ENCODE assay signal across 20 cellular contexts in the genomic region with DNA sequence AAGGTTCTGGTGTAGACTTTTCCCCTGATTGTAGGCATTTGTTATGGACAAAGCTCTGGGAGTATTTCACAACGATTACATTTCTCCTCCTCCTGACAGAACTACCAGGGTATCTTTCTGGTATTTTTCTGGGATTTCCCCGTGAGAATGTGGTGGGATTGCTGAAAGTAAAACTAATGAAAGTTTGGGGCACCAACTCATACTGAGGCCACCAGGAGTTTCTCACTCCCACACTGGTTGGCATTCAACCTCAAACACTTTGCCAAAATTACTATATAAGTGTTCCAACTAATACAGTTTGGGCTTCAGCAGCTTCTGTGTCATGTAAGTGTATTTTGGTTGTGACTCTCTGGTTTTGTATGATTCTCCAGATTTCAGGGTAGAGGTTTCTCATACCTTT.
DNase-seq lines count a peak whose midpoint lies in the region; ATAC-seq and TF ChIP-seq lines count a peak whose summit lies in the region.
"Had no signal": no experiment of that assay in that cellular context is flagged by ENCODE, and none has a peak within 500 bp of the region (broad histone marks: within the 10 kb centered on the region; RNA-seq: fewer than 3 reads in every experiment).

No MANE protein-coding gene starts in this region.

- peak; percentile 95 for ATAC-seq in HG02610 (IDR thresholded peaks at IDR 0.05; ENCODE audit: unreplicated experiment)
- ATAC-seq in CD4-positive, alpha-beta T cell (ENCODE audit: poor library complexity): no peak
- ATAC-seq: SK-N-SH treated with all-trans-retinoic acid at 6 μM for 48 hours had no signal

- intact Hi-C loops in CD4-positive, alpha-beta T cell (cut with DNase I, micrococcal nuclease): no loop called here

- no peaks in the 10 kb centered on the region for H3K27me3 ChIP-seq in CD4-positive, alpha-beta T cell (ENCODE audit: control insufficient read depth, insufficient read depth, low read length)
- H3K27me3 ChIP-seq: Peyer's patch had no signal

- CTCF ChIA-PET in CD4-positive, alpha-beta T cell (lab: Charles Lee): no interaction called here

- no peak overlapping the region for H3K27ac ChIP-seq in CD4-positive, alpha-beta T cell (ENCODE audit: low read depth, low read length)
- H3K27ac ChIP-seq: Peyer's patch had no signal

- no peaks in the 10 kb centered on the region for H3K9me3 Mint-ChIP-seq in CD4-positive, alpha-beta T cell
- H3K9me3 Mint-ChIP-seq: T-helper 1 cell treated with Interleukin-12 subunit alpha and Interleukin-12 subunit beta and Interleukin-4 antibody, amounts not matched to agents 30 μg/mL and 1 μg/mL, for 36 hours had no signal

- DNase-seq in stimulated activated CD4-positive, alpha-beta T cell treated with anti-CD3 and anti-CD28 coated beads, Interleukin-15, amount 100 ng/mL, for 24 hours: peak; percentile 1
- no peak for DNase-seq in stimulated activated CD4-positive, alpha-beta T cell treated with anti-CD3 and anti-CD28 coated beads, Interleukin-1b, Interleukin-23, amount 100 ng/mL, for 48 hours
- peak; percentile 7 for DNase-seq in RPMI7951 (ENCODE audit: low read depth)
- no peak for DNase-seq in D341Med (ENCODE audit: low spot score)
- no peak for DNase-seq in CD4-positive, alpha-beta T cell
- no peak for DNase-seq in UCSD-AML1 (lab: John Stamatoyannopoulos, UW; ENCODE audit: unreplicated experiment)
- no peak for DNase-seq in iPS-NIHi7 (ENCODE audit: extremely low spot score)
- DNase-seq: C1 segment of cervical spinal cord, H9, KG1, NCI-H1092 treated with DMSO at 0.1 percent for 48 hours, NCI-H1694, NCI-H2107, NCI-H446 treated with DMSO at 0.1 percent for 48 hours, NCI-H774, Peyer's patch, SHP77 had no signal

- H3K36me3 Mint-ChIP-seq in CD4-positive, alpha-beta T cell (ENCODE audit: low read depth): no peaks in the 10 kb centered on the region

- POLR2A ChIA-PET in CD4-positive, alpha-beta T cell (lab: Charles Lee): no interaction called here

- H3K9me3 ChIP-seq in CD4-positive, alpha-beta T cell (ENCODE audit: control insufficient read depth, low read length): no peaks in the 10 kb centered on the region
- H3K9me3 ChIP-seq: Peyer's patch had no signal

- H3K4me3 Mint-ChIP-seq in CD4-positive, alpha-beta T cell: no peak overlapping the region
- H3K4me3 Mint-ChIP-seq: H9; T-helper 1 cell treated with Interleukin-12 subunit alpha and Interleukin-12 subunit beta and Interleukin-4 antibody, amounts not matched to agents 30 μg/mL and 1 μg/mL, for 36 hours had no signal

- no peak for TF ChIP-seq CTCF in CD4-positive, alpha-beta T cell (IDR thresholded peaks at IDR 0.05)

- no peaks in the 10 kb centered on the region for H3K27me3 Mint-ChIP-seq in CD4-positive, alpha-beta T cell

- H3K4me1 Mint-ChIP-seq in CD4-positive, alpha-beta T cell (ENCODE audit: low read depth): no peaks in the 10 kb centered on the region
- H3K4me1 Mint-ChIP-seq: H9 had no signal

- H3K27ac Mint-ChIP-seq in CD4-positive, alpha-beta T cell: no peak overlapping the region
- H3K27ac Mint-ChIP-seq: H9; T-helper 1 cell treated with Interleukin-12 subunit alpha and Interleukin-12 subunit beta and Interleukin-4 antibody, amounts not matched to agents 30 μg/mL and 1 μg/mL, for 36 hours had no signal

Comparison
In these comparisons a context has a peak if more than half of its experiments do, and no peak if none do; other contexts are left out.
1. DNase-seq: peak in stimulated activated CD4-positive, alpha-beta T cell treated with anti-CD3 and anti-CD28 coated beads, Interleukin-15, amount 100 ng/mL, for 24 hours (single experiment) and RPMI7951 (single experiment); none in stimulated activated CD4-positive, alpha-beta T cell treated with anti-CD3 and anti-CD28 coated beads, Interleukin-1b, Interleukin-23, amount 100 ng/mL, for 48 hours (single experiment), D341Med (single experiment), CD4-positive, alpha-beta T cell (0 of 10), UCSD-AML1 (single experiment) and iPS-NIHi7 (single experiment).